1 cellular context compared by ENCODE assay signal in the genomic region with DNA sequence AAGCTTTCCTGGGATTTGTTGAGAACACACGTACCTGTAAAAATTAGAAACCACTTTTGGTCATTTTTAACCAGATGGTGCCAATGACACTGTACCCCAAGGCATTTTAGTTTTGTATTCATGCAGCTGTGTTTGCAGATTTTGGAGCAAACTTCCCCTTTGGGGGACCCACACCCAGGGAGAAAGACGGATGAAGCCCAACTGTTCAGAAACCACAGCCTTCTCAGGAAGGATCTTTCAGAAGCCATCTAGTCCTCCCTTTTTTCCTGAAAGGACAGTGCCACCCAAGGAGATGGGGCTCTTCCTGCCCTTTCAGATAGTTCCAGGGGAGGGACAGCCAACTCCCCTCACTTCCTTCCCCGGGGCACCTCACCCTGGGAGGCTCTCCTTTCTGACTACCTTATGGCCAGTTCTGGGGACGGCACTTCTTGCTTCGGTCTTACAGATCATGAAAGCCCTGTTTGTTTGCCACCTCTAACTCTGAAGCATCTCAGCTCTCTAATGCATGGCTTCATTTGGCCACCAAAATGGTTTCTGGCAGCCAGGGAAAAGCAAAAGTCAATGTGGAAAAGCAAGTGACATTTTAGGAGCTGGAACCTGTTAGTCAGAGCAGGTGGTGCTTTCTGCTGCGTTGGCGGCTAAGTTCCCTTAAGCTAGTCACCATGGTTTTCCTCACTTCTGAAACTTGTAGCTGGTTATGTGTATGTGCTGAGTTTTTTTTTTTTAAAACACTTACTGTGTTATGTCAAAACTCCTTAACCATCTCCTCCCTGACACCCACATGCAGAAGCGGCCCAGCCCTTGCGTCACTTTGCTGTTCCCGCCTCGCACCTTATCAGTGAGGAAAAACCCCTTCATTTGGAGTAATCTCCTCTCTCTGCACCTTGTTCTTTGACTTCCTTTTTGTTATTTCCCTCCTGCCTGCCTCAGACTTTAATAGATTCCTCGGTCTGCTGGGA.
TF ChIP-seq lines count a peak whose summit lies in the region.

No MANE protein-coding gene starts in this region.

TF ChIP-seq in K562, 482 proteins besides CTCF, POLR2A, EP300 and RAD21 (continued from another document):
- TF ChIP-seq SOX6 (IDR thresholded peaks at IDR 0.05), result peak; percentile 43; the same call in 1 of the 2 replicates
- no peak for TF ChIP-seq NR4A1 (CRISPR knock-in tag; IDR thresholded peaks at IDR 0.05)
- 0 out of 2 replicates have a peak, but pooled peaks have one; percentile 39 for TF ChIP-seq NR4A1 (tag; IDR thresholded peaks at IDR 0.05)
- peak; percentile 86 for TF ChIP-seq CXXC5 (CRISPR knock-in tag; IDR thresholded peaks at IDR 0.05)
- no peak for TF ChIP-seq BMI1 (IDR thresholded peaks at IDR 0.05; ENCODE audit: low read length)
- TF ChIP-seq ZEB2 (IDR thresholded peaks at IDR 0.05), result peak; percentile 68; the same call in 1 of the 2 replicates
- TF ChIP-seq, protein P1, sequence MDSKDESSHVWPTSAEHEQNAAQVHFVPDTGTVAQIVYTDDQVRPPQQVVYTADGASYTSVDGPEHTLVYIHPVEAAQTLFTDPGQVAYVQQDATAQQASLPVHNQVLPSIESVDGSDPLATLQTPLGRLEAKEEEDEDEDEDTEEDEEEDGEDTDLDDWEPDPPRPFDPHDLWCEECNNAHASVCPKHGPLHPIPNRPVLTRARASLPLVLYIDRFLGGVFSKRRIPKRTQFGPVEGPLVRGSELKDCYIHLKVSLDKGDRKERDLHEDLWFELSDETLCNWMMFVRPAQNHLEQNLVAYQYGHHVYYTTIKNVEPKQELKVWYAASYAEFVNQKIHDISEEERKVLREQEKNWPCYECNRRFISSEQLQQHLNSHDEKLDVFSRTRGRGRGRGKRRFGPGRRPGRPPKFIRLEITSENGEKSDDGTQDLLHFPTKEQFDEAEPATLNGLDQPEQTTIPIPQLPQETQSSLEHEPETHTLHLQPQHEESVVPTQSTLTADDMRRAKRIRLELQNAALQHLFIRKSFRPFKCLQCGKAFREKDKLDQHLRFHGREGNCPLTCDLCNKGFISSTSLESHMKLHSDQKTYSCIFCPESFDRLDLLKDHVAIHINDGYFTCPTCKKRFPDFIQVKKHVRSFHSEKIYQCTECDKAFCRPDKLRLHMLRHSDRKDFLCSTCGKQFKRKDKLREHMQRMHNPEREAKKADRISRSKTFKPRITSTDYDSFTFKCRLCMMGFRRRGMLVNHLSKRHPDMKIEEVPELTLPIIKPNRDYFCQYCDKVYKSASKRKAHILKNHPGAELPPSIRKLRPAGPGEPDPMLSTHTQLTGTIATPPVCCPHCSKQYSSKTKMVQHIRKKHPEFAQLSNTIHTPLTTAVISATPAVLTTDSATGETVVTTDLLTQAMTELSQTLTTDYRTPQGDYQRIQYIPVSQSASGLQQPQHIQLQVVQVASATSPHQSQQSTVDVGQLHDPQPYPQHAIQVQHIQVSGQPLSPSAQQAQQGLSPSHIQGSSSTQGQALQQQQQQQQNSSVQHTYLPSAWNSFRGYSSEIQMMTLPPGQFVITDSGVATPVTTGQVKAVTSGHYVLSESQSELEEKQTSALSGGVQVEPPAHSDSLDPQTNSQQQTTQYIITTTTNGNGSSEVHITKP (IDR thresholded peaks at IDR 0.05; ENCODE audit: partially characterized antibody), result peak; percentile 38
- peak; percentile 53 for TF ChIP-seq ETV1 (tag; conservative IDR thresholded peaks at IDR 0.05; ENCODE audit: low read depth)
- TF ChIP-seq, protein P2, sequence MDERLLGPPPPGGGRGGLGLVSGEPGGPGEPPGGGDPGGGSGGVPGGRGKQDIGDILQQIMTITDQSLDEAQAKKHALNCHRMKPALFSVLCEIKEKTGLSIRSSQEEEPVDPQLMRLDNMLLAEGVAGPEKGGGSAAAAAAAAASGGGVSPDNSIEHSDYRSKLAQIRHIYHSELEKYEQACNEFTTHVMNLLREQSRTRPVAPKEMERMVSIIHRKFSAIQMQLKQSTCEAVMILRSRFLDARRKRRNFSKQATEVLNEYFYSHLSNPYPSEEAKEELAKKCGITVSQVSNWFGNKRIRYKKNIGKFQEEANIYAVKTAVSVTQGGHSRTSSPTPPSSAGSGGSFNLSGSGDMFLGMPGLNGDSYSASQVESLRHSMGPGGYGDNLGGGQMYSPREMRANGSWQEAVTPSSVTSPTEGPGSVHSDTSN (CRISPR knock-in tag; IDR thresholded peaks at IDR 0.05; ENCODE audit: low read depth), result no peak
- TF ChIP-seq, protein P2 (tag; conservative IDR thresholded peaks at IDR 0.05; ENCODE audit: low read depth), result no peak
- TF ChIP-seq E4F1 (CRISPR knock-in tag; IDR thresholded peaks at IDR 0.05; ENCODE audit: borderline replicate concordance), result no peak
- TF ChIP-seq MYNN (IDR thresholded peaks at IDR 0.05), result no peak
- no peak for TF ChIP-seq MYNN (CRISPR knock-in tag; IDR thresholded peaks at IDR 0.05)
- TF ChIP-seq FOXM1 (IDR thresholded peaks at IDR 0.05; ENCODE audit: low read depth), result peak; percentile 25; the same call in 1 of the 2 replicates
- no peak for TF ChIP-seq FOXM1 (CRISPR knock-in tag; IDR thresholded peaks at IDR 0.05; ENCODE audit: low read depth)
